24 cellular contexts compared by ENCODE assay signal in genomic region chr7:139066315-139066714, GRCh38. TPM values are rescaled to one million over a fixed set of nuclear protein-coding genes. Genes with fewer than 3 reads are reported as not detected.
DNase-seq lines count a peak whose midpoint lies in the region; ATAC-seq and TF ChIP-seq lines count a peak whose summit lies in the region.
"Had no signal": no experiment of that assay in that cellular context is flagged by ENCODE, and none has a peak within 500 bp of the region (broad histone marks: within the 10 kb centered on the region; RNA-seq: fewer than 3 reads in every experiment).

No MANE protein-coding gene starts in this region.

- no peak overlapping the region for H3K4me3 Mint-ChIP-seq in activated T-cell treated with anti-CD3 and anti-CD28 coated beads, Interleukin-2, amount 50 U/mL, for 4 hours
- no peak overlapping the region for H3K4me3 Mint-ChIP-seq in activated naive CD8-positive, alpha-beta T cell
- H3K4me3 Mint-ChIP-seq in natural killer cell treated with Interleukin-12 subunit alpha and Interleukin-12 subunit beta and Interleukin-15 and Interleukin-18, amount 100 ng/mL, for 72 hours: no peak overlapping the region
- H3K4me3 Mint-ChIP-seq: stimulated activated memory B cell treated with anti-CD40 and anti-IgM and Interleukin-4, amounts not matched to agents 10 μg/mL and 1 μg/mL and 100 μg/mL, for 72 hours had no signal

- DNase-seq in activated T-cell treated with anti-CD3 and anti-CD28 coated beads, Interleukin-2, amount 50 U/mL, for 48 hours: peak; percentile 14 to 15
- no peak for DNase-seq in activated T-cell treated with anti-CD3 and anti-CD28 coated beads, Interleukin-2, amount 50 U/mL, for 4 hours
- no peak for DNase-seq in natural killer cell treated with Interleukin-12 subunit alpha and Interleukin-12 subunit beta and Interleukin-15 and Interleukin-18, amount 100 ng/mL, for 72 hours (ENCODE audit: low spot score)
- DNase-seq in lower lobe of right lung (no peak), cerebellar cortex (ENCODE audit: low spot score) (no peak)
- DNase-seq: activated gamma-delta T cell; BE2C; Caco-2; dermis blood vessel endothelial cell; DND-41; KG1; kidney glomerular epithelial cell; NCI-H1436; NCI-H82; ovary; spleen; stimulated activated CD4-positive, alpha-beta T cell treated with anti-CD3 and anti-CD28 coated beads, Interleukin-2, amount 100 ng/mL, for 48 hours; testis had no signal

- no peaks in the 10 kb centered on the region for H3K27me3 ChIP-seq in lower lobe of right lung (ENCODE audit: low read depth)
- H3K27me3 ChIP-seq: ascending aorta, BE2C, ovary, right atrium auricular region, spleen, testis had no signal

- no peak overlapping the region for H3K27ac ChIP-seq in lower lobe of right lung
- H3K27ac ChIP-seq: ascending aorta, ovary, right atrium auricular region, spleen, testis had no signal

- no peak for ATAC-seq in activated T-cell treated with anti-CD3 and anti-CD28 coated beads, Interleukin-2, amount 50 U/mL, for 4 hours
- ATAC-seq in GM18505 (IDR thresholded peaks at IDR 0.05; ENCODE audit: unreplicated experiment) (no peak), lower lobe of right lung (no peak), HG03442 (IDR thresholded peaks at IDR 0.05; ENCODE audit: unreplicated experiment) (no peak)
- no peak for ATAC-seq in natural killer cell treated with Interleukin-12 subunit alpha and Interleukin-12 subunit beta and Interleukin-15 and Interleukin-18, amount 100 ng/mL, for 72 hours
- ATAC-seq: stimulated activated memory B cell treated with anti-CD40 and anti-IgM and Interleukin-4, amounts not matched to agents 10 μg/mL and 1 μg/mL and 100 μg/mL, for 72 hours had no signal

- no peak for TF ChIP-seq CTCF in lower lobe of right lung (IDR thresholded peaks at IDR 0.05)

- no peaks in the 10 kb centered on the region for H3K27me3 Mint-ChIP-seq in activated T-cell treated with anti-CD3 and anti-CD28 coated beads, Interleukin-2, amount 50 U/mL, for 4 hours (ENCODE audit: low read depth)
- H3K27me3 Mint-ChIP-seq in activated naive CD8-positive, alpha-beta T cell: no peaks in the 10 kb centered on the region
- no peaks in the 10 kb centered on the region for H3K27me3 Mint-ChIP-seq in natural killer cell treated with Interleukin-12 subunit alpha and Interleukin-12 subunit beta and Interleukin-15 and Interleukin-18, amount 100 ng/mL, for 72 hours
- H3K27me3 Mint-ChIP-seq: stimulated activated memory B cell treated with anti-CD40 and anti-IgM and Interleukin-4, amounts not matched to agents 10 μg/mL and 1 μg/mL and 100 μg/mL, for 72 hours had no signal

- H3K27ac Mint-ChIP-seq in activated naive CD8-positive, alpha-beta T cell: peak overlapping the region; percentile 79
- peak overlapping the region; percentile 14 to 65 for H3K27ac Mint-ChIP-seq in natural killer cell treated with Interleukin-12 subunit alpha and Interleukin-12 subunit beta and Interleukin-15 and Interleukin-18, amount 100 ng/mL, for 72 hours

- intact Hi-C loops in lower lobe of right lung (cut with DNase I): no loop called here

- no peaks in the 10 kb centered on the region for H3K9me3 ChIP-seq in lower lobe of right lung
- H3K9me3 ChIP-seq: ascending aorta, BE2C, Caco-2, ovary, right atrium auricular region, spleen, testis had no signal

- no peaks in the 10 kb centered on the region for H3K9me3 Mint-ChIP-seq in activated T-cell treated with anti-CD3 and anti-CD28 coated beads, Interleukin-2, amount 50 U/mL, for 4 hours
- no peaks in the 10 kb centered on the region for H3K9me3 Mint-ChIP-seq in activated naive CD8-positive, alpha-beta T cell (ENCODE audit: low read depth)
- no peaks in the 10 kb centered on the region for H3K9me3 Mint-ChIP-seq in natural killer cell treated with Interleukin-12 subunit alpha and Interleukin-12 subunit beta and Interleukin-15 and Interleukin-18, amount 100 ng/mL, for 72 hours
- H3K9me3 Mint-ChIP-seq: stimulated activated memory B cell treated with anti-CD40 and anti-IgM and Interleukin-4, amounts not matched to agents 10 μg/mL and 1 μg/mL and 100 μg/mL, for 72 hours had no signal

- TF ChIP-seq POLR2A in GM18505 (IDR thresholded peaks at IDR 0.05; ENCODE audit: borderline replicate concordance, extremely low read depth, insufficient read depth, insufficient read length): peak; percentile 12

- peaks cover 100% of the 10 kb centered on the region for H3K36me3 ChIP-seq in lower lobe of right lung
- H3K36me3 ChIP-seq: ovary had no signal

- H3K4me1 Mint-ChIP-seq in activated T-cell treated with anti-CD3 and anti-CD28 coated beads, Interleukin-2, amount 50 U/mL, for 4 hours (ENCODE audit: low read depth): peaks cover 47% of the 10 kb centered on the region
- H3K4me1 Mint-ChIP-seq in activated naive CD8-positive, alpha-beta T cell (ENCODE audit: low read depth): peaks cover 63% of the 10 kb centered on the region
- peaks cover 37% of the 10 kb centered on the region in 2 donors for H3K4me1 Mint-ChIP-seq in natural killer cell treated with Interleukin-12 subunit alpha and Interleukin-12 subunit beta and Interleukin-15 and Interleukin-18, amount 100 ng/mL, for 72 hours (ENCODE audit: low read depth in 2 of 2)

- no peaks in the 10 kb centered on the region for H3K4me1 ChIP-seq in lower lobe of right lung
- H3K4me1 ChIP-seq: ascending aorta, BE2C, Caco-2, right atrium auricular region, testis had no signal

- no peak overlapping the region for H3K4me3 ChIP-seq in lower lobe of right lung
- H3K4me3 ChIP-seq: ascending aorta, ovary, right atrium auricular region, spleen, testis had no signal

- peaks cover 69% of the 10 kb centered on the region for H3K36me3 Mint-ChIP-seq in activated T-cell treated with anti-CD3 and anti-CD28 coated beads, Interleukin-2, amount 50 U/mL, for 4 hours (ENCODE audit: insufficient read depth)
- peaks cover 12% of the 10 kb centered on the region for H3K36me3 Mint-ChIP-seq in activated naive CD8-positive, alpha-beta T cell
- H3K36me3 Mint-ChIP-seq in natural killer cell treated with Interleukin-12 subunit alpha and Interleukin-12 subunit beta and Interleukin-15 and Interleukin-18, amount 100 ng/mL, for 72 hours: peaks cover 49% of the 10 kb centered on the region

RNA-seq across cellular contexts. Expression of gene ZC3HAV1L, which starts 30.5 kb away (rescaled TPM):
- 1 to 10 TPM; 7.0 to 8.3 (median 7.3) TPM for total RNA-seq in activated T-cell treated with anti-CD3 and anti-CD28 coated beads, Interleukin-2, amount 50 U/mL, for 4 hours
- total RNA-seq in natural killer cell treated with Interleukin-12 subunit alpha and Interleukin-12 subunit beta and Interleukin-15 and Interleukin-18, amount 100 ng/mL, for 72 hours: 1 to 10 TPM; 3.7 to 8.7 TPM
- 7.1 TPM for total RNA-seq in lower lobe of right lung

RNA-seq across cellular contexts. Expression of gene ZC3HAV1, which starts 43.2 kb away (rescaled TPM):
- total RNA-seq in activated T-cell treated with anti-CD3 and anti-CD28 coated beads, Interleukin-2, amount 50 U/mL, for 4 hours: 10 to 100 TPM; 78.5 to 93.0 (median 82.4) TPM
- 100 to 1,000 TPM in 1 of 2 donors, 10 to 100 TPM in 1; 88.2 to 104 TPM for total RNA-seq in natural killer cell treated with Interleukin-12 subunit alpha and Interleukin-12 subunit beta and Interleukin-15 and Interleukin-18, amount 100 ng/mL, for 72 hours
- total RNA-seq in lower lobe of right lung: 43.6 TPM

Comparison
In these comparisons a context has a peak if more than half of its experiments do, and no peak if none do; other contexts are left out.
1. DNase-seq: peak in activated T-cell treated with anti-CD3 and anti-CD28 coated beads, Interleukin-2, amount 50 U/mL, for 48 hours (2 of 2); none in activated T-cell treated with anti-CD3 and anti-CD28 coated beads, Interleukin-2, amount 50 U/mL, for 4 hours (single experiment), natural killer cell treated with Interleukin-12 subunit alpha and Interleukin-12 subunit beta and Interleukin-15 and Interleukin-18, amount 100 ng/mL, for 72 hours (single experiment), lower lobe of right lung (single experiment) and cerebellar cortex (single experiment).